35 cellular contexts compared by ENCODE assay signal in genomic region chr6:26438000-26438399, GRCh38.
"Had no signal": no experiment of that assay in that cellular context is flagged by ENCODE, and none has a peak within 500 bp of the region (broad histone marks: within the 10 kb centered on the region; RNA-seq: fewer than 3 reads in every experiment).

No MANE protein-coding gene starts in this region.

- DNase-seq: activated B cell treated with CpG ODN at 0.5 μM for 24 hours; activated CD4-positive, alpha-beta memory T cell treated with anti-CD3 and anti-CD28 coated beads for 36 hours; activated CD4-positive, alpha-beta T cell treated with anti-CD3 and anti-CD28 coated beads for 4 hours; activated CD4-positive, alpha-beta T cell treated with anti-CD3 and anti-CD28 coated beads, Interleukin-2, amount 10 ng/mL, durations not matched to agents 24 days and 14 days; activated CD4-positive, alpha-beta T cell treated with anti-CD3 and anti-CD28 coated beads, Interleukin-2, amount 50 U/mL, for 1 hour; activated CD4-positive, alpha-beta T cell treated with anti-CD3 and anti-CD28 coated beads, Interleukin-2, amount 50 U/mL, for 4 hours; activated CD4-positive, CD25-positive, alpha-beta regulatory T cell treated with anti-CD3 and anti-CD28 coated beads, Interleukin-2, amount 50 U/mL, for 72 hours; activated CD8-positive, alpha-beta memory T cell treated with anti-CD3 and anti-CD28 coated beads, Interleukin-2, amount 50 U/mL, for 4 hours; activated CD8-positive, alpha-beta T cell treated with anti-CD3 and anti-CD28 coated beads for 36 hours; activated effector memory CD4-positive, alpha-beta T cell treated with anti-CD3 and anti-CD28 coated beads, Interleukin-2, amount 50 U/mL, for 16 hours; activated gamma-delta T cell treated with Interleukin-2 at 50 U/mL for 16 hours; activated naive CD4-positive, alpha-beta T cell; activated naive CD4-positive, alpha-beta T cell treated with anti-CD3 and anti-CD28 coated beads for 36 hours; activated naive CD4-positive, alpha-beta T cell treated with anti-CD3 and anti-CD28 coated beads, Interleukin-2, amount 50 U/mL, for 16 hours; activated naive CD8-positive, alpha-beta T cell treated with anti-CD3 and anti-CD28 coated beads for 36 hours; activated T-cell treated with anti-CD3 and anti-CD28 coated beads for 4 hours; activated T-cell treated with anti-CD3 and anti-CD28 coated beads, Interleukin-2, amount 50 U/mL, for 1 hour; activated T-cell treated with anti-CD3 and anti-CD28 coated beads, Interleukin-2, amount 50 U/mL, for 4 hours; activated T-cell treated with anti-CD3 and anti-CD28 coated beads, Interleukin-2, amount 50 U/mL, for 72 hours; adrenal gland; amniotic stem cell; aorta; body of pancreas; brain microvascular endothelial cell; central memory CD4-positive, alpha-beta T cell; T-helper 2 cell; T-helper 9 cell had no signal

- H3K27ac ChIP-seq: adrenal gland, body of pancreas, brain microvascular endothelial cell, breast epithelium had no signal

- H3K4me3 Mint-ChIP-seq: activated B cell treated with CpG ODN at 0.5 μM for 24 hours; activated CD4-positive, alpha-beta memory T cell treated with anti-CD3 and anti-CD28 coated beads for 36 hours; activated CD4-positive, alpha-beta T cell treated with anti-CD3 and anti-CD28 coated beads, Interleukin-2, amount 10 ng/mL, durations not matched to agents 24 days and 14 days; activated CD8-positive, alpha-beta T cell treated with anti-CD3 and anti-CD28 coated beads for 36 hours; activated naive CD4-positive, alpha-beta T cell treated with anti-CD3 and anti-CD28 coated beads for 36 hours; activated naive CD8-positive, alpha-beta T cell treated with anti-CD3 and anti-CD28 coated beads for 36 hours; activated T-cell treated with anti-CD3 and anti-CD28 coated beads, Interleukin-2, amount 50 U/mL, for 4 hours; activated T-cell treated with anti-CD3 and anti-CD28 coated beads, Interleukin-2, amount 50 U/mL, for 72 hours; activated T-helper 1 cell treated with anti-CD3 and anti-CD28 coated beads, Interleukin-12 subunit alpha, Interleukin-12 subunit beta, Interleukin-2, Interleukin-4 antibody, amounts not matched to agents 30 ng/mL and 10 ng/mL and 1 ng/mL, durations not matched to agents 14 hours and 24 hours and 36 hours; activated T-helper 17 cell treated with anti-CD3 and anti-CD28 coated beads, Interleukin-2, amount 50 U/mL, for 72 hours; T-helper 1 cell treated with Interleukin-12 subunit alpha and Interleukin-12 subunit beta and Interleukin-4 antibody, amounts not matched to agents 30 μg/mL and 1 μg/mL, for 36 hours; T-helper 2 cell treated with Interferon-gamma antibody and Interleukin-4, amounts not matched to agents 5 μg/mL and 100 μg/mL, for 36 hours had no signal

- H3K9me3 ChIP-seq: adrenal gland, body of pancreas had no signal

- H3K36me3 ChIP-seq: adrenal gland, brain microvascular endothelial cell, breast epithelium had no signal

- H3K27ac Mint-ChIP-seq: activated B cell treated with CpG ODN at 0.5 μM for 24 hours; activated CD4-positive, alpha-beta memory T cell treated with anti-CD3 and anti-CD28 coated beads for 36 hours; activated CD4-positive, alpha-beta T cell treated with anti-CD3 and anti-CD28 coated beads, Interleukin-2, amount 10 ng/mL, durations not matched to agents 24 days and 14 days; activated CD8-positive, alpha-beta T cell treated with anti-CD3 and anti-CD28 coated beads for 36 hours; activated naive CD4-positive, alpha-beta T cell treated with anti-CD3 and anti-CD28 coated beads for 36 hours; activated naive CD8-positive, alpha-beta T cell treated with anti-CD3 and anti-CD28 coated beads for 36 hours; activated T-cell treated with anti-CD3 and anti-CD28 coated beads, Interleukin-2, amount 50 U/mL, for 72 hours; activated T-helper 1 cell treated with anti-CD3 and anti-CD28 coated beads, Interleukin-12 subunit alpha, Interleukin-12 subunit beta, Interleukin-2, Interleukin-4 antibody, amounts not matched to agents 30 ng/mL and 10 ng/mL and 1 ng/mL, durations not matched to agents 14 hours and 24 hours and 36 hours; T-helper 1 cell treated with Interleukin-12 subunit alpha and Interleukin-12 subunit beta and Interleukin-4 antibody, amounts not matched to agents 30 μg/mL and 1 μg/mL, for 36 hours; T-helper 2 cell treated with Interferon-gamma antibody and Interleukin-4, amounts not matched to agents 5 μg/mL and 100 μg/mL, for 36 hours had no signal

- ATAC-seq: activated CD8-positive, alpha-beta T cell treated with anti-CD3 and anti-CD28 coated beads for 36 hours; activated naive CD4-positive, alpha-beta T cell treated with anti-CD3 and anti-CD28 coated beads, Interleukin-2, amount 50 U/mL, for 72 hours; activated T-cell treated with anti-CD3 and anti-CD28 coated beads, Interleukin-2, amount 50 U/mL, for 4 hours; activated T-cell treated with anti-CD3 and anti-CD28 coated beads, Interleukin-2, amount 50 U/mL, for 72 hours; activated T-helper 17 cell treated with anti-CD3 and anti-CD28 coated beads, Interleukin-2, amount 50 U/mL, for 72 hours; body of pancreas had no signal

- H3K27me3 ChIP-seq: adrenal gland, body of pancreas, brain microvascular endothelial cell, breast epithelium had no signal

- H3K4me3 ChIP-seq: adrenal gland, body of pancreas, breast epithelium had no signal

- FAIRE-seq: astrocyte, TTC549 had no signal

- H3K27me3 Mint-ChIP-seq: activated B cell treated with CpG ODN at 0.5 μM for 24 hours; activated CD4-positive, alpha-beta memory T cell treated with anti-CD3 and anti-CD28 coated beads for 36 hours; activated CD4-positive, alpha-beta T cell treated with anti-CD3 and anti-CD28 coated beads, Interleukin-2, amount 10 ng/mL, durations not matched to agents 24 days and 14 days; activated CD8-positive, alpha-beta T cell treated with anti-CD3 and anti-CD28 coated beads for 36 hours; activated naive CD8-positive, alpha-beta T cell treated with anti-CD3 and anti-CD28 coated beads for 36 hours; activated T-helper 17 cell treated with anti-CD3 and anti-CD28 coated beads, Interleukin-2, amount 50 U/mL, for 72 hours had no signal
